ENCODE assay signal across 1 cellular context in the genomic region with DNA sequence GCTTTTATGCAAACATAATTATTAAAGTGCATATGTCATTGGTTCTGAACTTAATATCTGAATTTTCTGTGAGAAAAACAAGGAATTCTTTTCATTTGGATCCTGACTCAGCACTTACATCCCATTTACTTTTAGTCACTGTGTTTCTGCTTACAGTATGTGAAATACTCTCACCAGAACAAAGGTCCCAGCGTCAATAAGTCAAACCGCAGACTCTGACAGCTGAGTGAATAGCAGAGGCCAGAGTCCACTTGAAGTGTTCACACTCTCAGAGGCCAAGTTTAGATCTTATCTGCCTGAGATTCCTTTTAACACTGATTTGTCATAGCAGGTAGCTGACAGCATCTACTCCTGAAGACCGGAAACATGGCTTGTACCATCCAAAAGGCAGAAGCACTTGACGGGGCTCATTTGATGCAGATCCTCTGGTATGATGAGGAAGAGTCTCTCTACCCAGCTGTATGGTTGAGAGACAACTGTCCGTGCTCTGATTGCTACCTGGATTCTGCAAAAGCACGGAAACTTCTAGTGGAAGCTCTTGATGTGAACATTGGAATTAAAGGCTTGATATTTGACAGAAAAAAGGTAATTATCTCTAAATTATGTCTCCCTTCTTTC.
A peak's percentile ranks its signal among the peaks of the same experiment; 100 is the strongest.
TF ChIP-seq lines count a peak whose summit lies in the region.

No MANE protein-coding gene starts in this region.

TF ChIP-seq in HepG2, 621 proteins besides CTCF, POLR2A, EP300 and RAD21 (continued from another document):
- TF ChIP-seq, protein P1, sequence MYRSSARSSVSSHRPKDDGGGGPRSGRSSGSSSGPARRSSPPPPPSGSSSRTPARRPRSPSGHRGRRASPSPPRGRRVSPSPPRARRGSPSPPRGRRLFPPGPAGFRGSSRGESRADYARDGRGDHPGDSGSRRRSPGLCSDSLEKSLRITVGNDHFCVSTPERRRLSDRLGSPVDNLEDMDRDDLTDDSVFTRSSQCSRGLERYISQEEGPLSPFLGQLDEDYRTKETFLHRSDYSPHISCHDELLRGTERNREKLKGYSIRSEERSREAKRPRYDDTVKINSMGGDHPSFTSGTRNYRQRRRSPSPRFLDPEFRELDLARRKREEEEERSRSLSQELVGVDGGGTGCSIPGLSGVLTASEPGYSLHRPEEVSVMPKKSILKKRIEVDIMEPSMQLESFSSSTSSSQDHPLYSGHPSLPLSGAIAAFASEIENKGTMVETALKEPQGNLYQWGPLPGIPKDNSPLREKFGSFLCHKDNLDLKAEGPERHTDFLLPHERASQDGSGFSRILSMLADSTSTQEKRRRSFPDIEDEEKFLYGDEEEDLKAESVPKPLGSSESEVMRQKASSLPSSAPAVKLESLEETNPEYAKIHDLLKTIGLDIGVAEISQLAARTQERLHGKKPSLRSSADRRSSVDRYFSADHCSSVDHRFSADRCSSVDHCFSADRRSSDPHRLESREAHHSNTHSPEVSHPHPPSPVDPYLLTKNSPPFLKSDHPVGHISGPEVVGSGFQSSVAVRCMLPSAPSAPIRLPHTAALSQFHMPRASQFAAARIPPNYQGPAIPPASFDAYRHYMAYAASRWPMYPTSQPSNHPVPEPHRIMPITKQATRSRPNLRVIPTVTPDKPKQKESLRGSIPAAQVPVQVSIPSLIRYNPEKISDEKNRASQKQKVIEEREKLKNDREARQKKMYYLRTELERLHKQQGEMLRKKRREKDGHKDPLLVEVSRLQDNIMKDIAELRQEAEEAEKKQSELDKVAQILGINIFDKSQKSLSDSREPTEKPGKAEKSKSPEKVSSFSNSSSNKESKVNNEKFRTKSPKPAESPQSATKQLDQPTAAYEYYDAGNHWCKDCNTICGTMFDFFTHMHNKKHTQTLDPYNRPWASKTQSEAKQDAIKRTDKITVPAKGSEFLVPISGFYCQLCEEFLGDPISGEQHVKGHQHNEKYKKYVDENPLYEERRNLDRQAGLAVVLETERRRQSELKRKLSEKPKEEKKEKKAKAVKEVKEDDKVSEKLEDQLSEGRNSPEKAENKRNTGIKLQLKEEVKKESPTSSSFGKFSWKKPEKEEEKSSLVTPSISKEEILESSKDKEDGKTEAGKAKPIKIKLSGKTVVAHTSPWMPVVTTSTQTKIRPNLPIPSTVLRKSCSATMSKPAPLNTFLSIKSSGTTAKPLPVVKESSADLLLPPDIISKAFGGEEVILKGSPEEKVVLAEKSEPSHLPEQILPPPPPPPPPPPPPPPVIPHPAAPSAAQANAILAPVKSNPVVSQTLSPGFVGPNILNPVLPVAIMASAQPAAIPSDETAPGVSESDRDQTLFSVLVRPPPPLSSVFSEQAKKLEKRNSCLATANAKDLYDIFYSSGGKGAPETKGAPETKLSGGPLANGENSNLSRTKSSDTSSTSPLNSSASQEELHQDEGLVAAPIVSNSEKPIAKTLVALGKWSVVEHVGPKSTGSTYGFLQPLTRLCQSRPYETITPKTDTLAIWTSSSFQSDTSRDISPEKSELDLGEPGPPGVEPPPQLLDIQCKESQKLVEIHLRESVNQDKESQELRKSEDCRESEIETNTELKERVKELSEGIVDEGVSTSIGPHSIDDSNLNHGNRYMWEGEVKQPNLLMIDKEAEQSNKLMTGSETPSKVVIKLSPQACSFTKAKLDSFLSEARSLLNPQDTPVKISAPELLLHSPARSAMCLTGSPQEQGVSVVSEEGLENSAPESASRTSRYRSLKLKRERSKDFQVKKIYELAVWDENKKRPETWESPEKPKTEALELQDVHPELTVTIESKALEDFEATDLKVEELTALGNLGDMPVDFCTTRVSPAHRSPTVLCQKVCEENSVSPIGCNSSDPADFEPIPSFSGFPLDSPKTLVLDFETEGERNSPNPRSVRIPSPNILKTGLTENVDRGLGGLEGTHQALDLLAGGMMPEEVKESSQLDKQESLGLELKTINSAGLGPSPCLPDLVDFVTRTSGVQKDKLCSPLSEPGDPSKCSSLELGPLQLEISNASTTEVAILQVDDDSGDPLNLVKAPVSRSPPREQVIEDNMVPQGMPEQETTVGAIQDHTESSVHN (CRISPR knock-in tag; IDR thresholded peaks at IDR 0.05), result no peak
- TF ChIP-seq, protein P2, sequence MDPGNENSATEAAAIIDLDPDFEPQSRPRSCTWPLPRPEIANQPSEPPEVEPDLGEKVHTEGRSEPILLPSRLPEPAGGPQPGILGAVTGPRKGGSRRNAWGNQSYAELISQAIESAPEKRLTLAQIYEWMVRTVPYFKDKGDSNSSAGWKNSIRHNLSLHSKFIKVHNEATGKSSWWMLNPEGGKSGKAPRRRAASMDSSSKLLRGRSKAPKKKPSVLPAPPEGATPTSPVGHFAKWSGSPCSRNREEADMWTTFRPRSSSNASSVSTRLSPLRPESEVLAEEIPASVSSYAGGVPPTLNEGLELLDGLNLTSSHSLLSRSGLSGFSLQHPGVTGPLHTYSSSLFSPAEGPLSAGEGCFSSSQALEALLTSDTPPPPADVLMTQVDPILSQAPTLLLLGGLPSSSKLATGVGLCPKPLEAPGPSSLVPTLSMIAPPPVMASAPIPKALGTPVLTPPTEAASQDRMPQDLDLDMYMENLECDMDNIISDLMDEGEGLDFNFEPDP (CRISPR knock-in tag; conservative IDR thresholded peaks at IDR 0.05), result no peak
- TF ChIP-seq, protein P3, sequence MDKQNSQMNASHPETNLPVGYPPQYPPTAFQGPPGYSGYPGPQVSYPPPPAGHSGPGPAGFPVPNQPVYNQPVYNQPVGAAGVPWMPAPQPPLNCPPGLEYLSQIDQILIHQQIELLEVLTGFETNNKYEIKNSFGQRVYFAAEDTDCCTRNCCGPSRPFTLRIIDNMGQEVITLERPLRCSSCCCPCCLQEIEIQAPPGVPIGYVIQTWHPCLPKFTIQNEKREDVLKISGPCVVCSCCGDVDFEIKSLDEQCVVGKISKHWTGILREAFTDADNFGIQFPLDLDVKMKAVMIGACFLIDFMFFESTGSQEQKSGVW (CRISPR knock-in tag; IDR thresholded peaks at IDR 0.05; ENCODE audit: borderline replicate concordance), result no peak
- TF ChIP-seq RCOR2 (CRISPR knock-in tag; IDR thresholded peaks at IDR 0.05), result peak; percentile 91
- TF ChIP-seq ZNF335 (CRISPR knock-in tag; IDR thresholded peaks at IDR 0.05), result peak; percentile 69; the same call in 1 of the 2 replicates
- TF ChIP-seq, protein P4, sequence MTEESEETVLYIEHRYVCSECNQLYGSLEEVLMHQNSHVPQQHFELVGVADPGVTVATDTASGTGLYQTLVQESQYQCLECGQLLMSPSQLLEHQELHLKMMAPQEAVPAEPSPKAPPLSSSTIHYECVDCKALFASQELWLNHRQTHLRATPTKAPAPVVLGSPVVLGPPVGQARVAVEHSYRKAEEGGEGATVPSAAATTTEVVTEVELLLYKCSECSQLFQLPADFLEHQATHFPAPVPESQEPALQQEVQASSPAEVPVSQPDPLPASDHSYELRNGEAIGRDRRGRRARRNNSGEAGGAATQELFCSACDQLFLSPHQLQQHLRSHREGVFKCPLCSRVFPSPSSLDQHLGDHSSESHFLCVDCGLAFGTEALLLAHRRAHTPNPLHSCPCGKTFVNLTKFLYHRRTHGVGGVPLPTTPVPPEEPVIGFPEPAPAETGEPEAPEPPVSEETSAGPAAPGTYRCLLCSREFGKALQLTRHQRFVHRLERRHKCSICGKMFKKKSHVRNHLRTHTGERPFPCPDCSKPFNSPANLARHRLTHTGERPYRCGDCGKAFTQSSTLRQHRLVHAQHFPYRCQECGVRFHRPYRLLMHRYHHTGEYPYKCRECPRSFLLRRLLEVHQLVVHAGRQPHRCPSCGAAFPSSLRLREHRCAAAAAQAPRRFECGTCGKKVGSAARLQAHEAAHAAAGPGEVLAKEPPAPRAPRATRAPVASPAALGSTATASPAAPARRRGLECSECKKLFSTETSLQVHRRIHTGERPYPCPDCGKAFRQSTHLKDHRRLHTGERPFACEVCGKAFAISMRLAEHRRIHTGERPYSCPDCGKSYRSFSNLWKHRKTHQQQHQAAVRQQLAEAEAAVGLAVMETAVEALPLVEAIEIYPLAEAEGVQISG (CRISPR knock-in tag; IDR thresholded peaks at IDR 0.05), result 0 out of 2 replicates have a peak, but pooled peaks have one; percentile 35
- peak; percentile 54; the same call in 1 of the 2 replicates for TF ChIP-seq ZNF878 (CRISPR knock-in tag; IDR thresholded peaks at IDR 0.05)
- TF ChIP-seq TBX2 (CRISPR knock-in tag; IDR thresholded peaks at IDR 0.05; ENCODE audit: borderline replicate concordance), result peak; percentile 99
- TF ChIP-seq FOXP1 (IDR thresholded peaks at IDR 0.05), result peak; percentile 42; the same call in 1 of the 2 replicates
- TF ChIP-seq FOXP1 (CRISPR knock-in tag; IDR thresholded peaks at IDR 0.05), result peak; percentile 86
- TF ChIP-seq HNF4G (IDR thresholded peaks at IDR 0.05; ENCODE audit: borderline replicate concordance, low read depth, low read length), result peak; percentile 96
- peak; percentile 78; the same call in 1 of the 2 replicates for TF ChIP-seq HNF4G (CRISPR knock-in tag; IDR thresholded peaks at IDR 0.05; ENCODE audit: borderline replicate concordance, low read depth)
- peak; percentile 42; the same call in 1 of the 2 replicates for TF ChIP-seq ZNF816 (CRISPR knock-in tag; IDR thresholded peaks at IDR 0.05; ENCODE audit: borderline replicate concordance)
- peak; percentile 74 for TF ChIP-seq KDM6A (CRISPR knock-in tag; IDR thresholded peaks at IDR 0.05; ENCODE audit: low read depth)
- TF ChIP-seq ZNF232 (CRISPR knock-in tag; IDR thresholded peaks at IDR 0.05; ENCODE audit: borderline replicate concordance), result peak; percentile 82
- peak; percentile 68 for TF ChIP-seq NCOA2 (CRISPR knock-in tag; IDR thresholded peaks at IDR 0.05)
- TF ChIP-seq POLR2G (IDR thresholded peaks at IDR 0.05; ENCODE audit: low read depth, low read length), result no peak
- no peak for TF ChIP-seq SOX6 (IDR thresholded peaks at IDR 0.05)
- TF ChIP-seq SOX6 (CRISPR knock-in tag; IDR thresholded peaks at IDR 0.05), result peak; percentile 92
- peak; percentile 51; the same call in 1 of the 2 replicates for TF ChIP-seq ZBTB7B (CRISPR knock-in tag; IDR thresholded peaks at IDR 0.05)
- TF ChIP-seq SMAD3 (CRISPR knock-in tag; IDR thresholded peaks at IDR 0.05), result 0 out of 2 replicates have a peak, but pooled peaks have one; percentile 35
- peak; percentile 65; the same call in 1 of the 2 replicates for TF ChIP-seq TARDBP (CRISPR knock-in tag; IDR thresholded peaks at IDR 0.05)
- no peak for TF ChIP-seq RFXANK (CRISPR knock-in tag; IDR thresholded peaks at IDR 0.05)
- TF ChIP-seq, protein P5, sequence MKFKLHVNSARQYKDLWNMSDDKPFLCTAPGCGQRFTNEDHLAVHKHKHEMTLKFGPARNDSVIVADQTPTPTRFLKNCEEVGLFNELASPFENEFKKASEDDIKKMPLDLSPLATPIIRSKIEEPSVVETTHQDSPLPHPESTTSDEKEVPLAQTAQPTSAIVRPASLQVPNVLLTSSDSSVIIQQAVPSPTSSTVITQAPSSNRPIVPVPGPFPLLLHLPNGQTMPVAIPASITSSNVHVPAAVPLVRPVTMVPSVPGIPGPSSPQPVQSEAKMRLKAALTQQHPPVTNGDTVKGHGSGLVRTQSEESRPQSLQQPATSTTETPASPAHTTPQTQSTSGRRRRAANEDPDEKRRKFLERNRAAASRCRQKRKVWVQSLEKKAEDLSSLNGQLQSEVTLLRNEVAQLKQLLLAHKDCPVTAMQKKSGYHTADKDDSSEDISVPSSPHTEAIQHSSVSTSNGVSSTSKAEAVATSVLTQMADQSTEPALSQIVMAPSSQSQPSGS (CRISPR knock-in tag; IDR thresholded peaks at IDR 0.05), result 0 out of 2 replicates have a peak, but pooled peaks have one; percentile 49
- TF ChIP-seq, protein P6, sequence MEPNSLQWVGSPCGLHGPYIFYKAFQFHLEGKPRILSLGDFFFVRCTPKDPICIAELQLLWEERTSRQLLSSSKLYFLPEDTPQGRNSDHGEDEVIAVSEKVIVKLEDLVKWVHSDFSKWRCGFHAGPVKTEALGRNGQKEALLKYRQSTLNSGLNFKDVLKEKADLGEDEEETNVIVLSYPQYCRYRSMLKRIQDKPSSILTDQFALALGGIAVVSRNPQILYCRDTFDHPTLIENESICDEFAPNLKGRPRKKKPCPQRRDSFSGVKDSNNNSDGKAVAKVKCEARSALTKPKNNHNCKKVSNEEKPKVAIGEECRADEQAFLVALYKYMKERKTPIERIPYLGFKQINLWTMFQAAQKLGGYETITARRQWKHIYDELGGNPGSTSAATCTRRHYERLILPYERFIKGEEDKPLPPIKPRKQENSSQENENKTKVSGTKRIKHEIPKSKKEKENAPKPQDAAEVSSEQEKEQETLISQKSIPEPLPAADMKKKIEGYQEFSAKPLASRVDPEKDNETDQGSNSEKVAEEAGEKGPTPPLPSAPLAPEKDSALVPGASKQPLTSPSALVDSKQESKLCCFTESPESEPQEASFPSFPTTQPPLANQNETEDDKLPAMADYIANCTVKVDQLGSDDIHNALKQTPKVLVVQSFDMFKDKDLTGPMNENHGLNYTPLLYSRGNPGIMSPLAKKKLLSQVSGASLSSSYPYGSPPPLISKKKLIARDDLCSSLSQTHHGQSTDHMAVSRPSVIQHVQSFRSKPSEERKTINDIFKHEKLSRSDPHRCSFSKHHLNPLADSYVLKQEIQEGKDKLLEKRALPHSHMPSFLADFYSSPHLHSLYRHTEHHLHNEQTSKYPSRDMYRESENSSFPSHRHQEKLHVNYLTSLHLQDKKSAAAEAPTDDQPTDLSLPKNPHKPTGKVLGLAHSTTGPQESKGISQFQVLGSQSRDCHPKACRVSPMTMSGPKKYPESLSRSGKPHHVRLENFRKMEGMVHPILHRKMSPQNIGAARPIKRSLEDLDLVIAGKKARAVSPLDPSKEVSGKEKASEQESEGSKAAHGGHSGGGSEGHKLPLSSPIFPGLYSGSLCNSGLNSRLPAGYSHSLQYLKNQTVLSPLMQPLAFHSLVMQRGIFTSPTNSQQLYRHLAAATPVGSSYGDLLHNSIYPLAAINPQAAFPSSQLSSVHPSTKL (CRISPR knock-in tag; IDR thresholded peaks at IDR 0.05), result peak; percentile 99
- TF ChIP-seq GATAD1 (CRISPR knock-in tag; IDR thresholded peaks at IDR 0.05), result no peak
- TF ChIP-seq ZNF17 (CRISPR knock-in tag; IDR thresholded peaks at IDR 0.05), result no peak
- TF ChIP-seq GATAD2A (CRISPR knock-in tag; IDR thresholded peaks at IDR 0.05), result peak; percentile 73
- TF ChIP-seq PHF5A (CRISPR knock-in tag; IDR thresholded peaks at IDR 0.05; ENCODE audit: low read depth, unreplicated experiment), result no peak
- TF ChIP-seq ZNF292 (CRISPR knock-in tag; IDR thresholded peaks at IDR 0.05; ENCODE audit: borderline replicate concordance, low read depth), result peak; percentile 75; the same call in 1 of the 2 replicates
